ENCODE assay signal across 26 cellular contexts in genomic region chr6:116741571-116741970, GRCh38. TPM values are rescaled to one million over a fixed set of nuclear protein-coding genes. Genes with fewer than 3 reads are reported as not detected.
A peak's percentile ranks its signal among the peaks of the same experiment; 100 is the strongest.
DNase-seq lines count a peak whose midpoint lies in the region; ATAC-seq, FAIRE-seq and TF ChIP-seq lines count a peak whose summit lies in the region.
"Had no signal": no experiment of that assay in that cellular context is flagged by ENCODE, and none has a peak within 500 bp of the region (broad histone marks: within the 10 kb centered on the region; RNA-seq: fewer than 3 reads in every experiment).

No MANE protein-coding gene starts in this region.

- H3K36me3 ChIP-seq in endothelial cell of umbilical vein (ENCODE audit: control insufficient read depth in 2 of 2, extremely low read depth in 1 of 2, insufficient read depth in 2 of 2, low read length in 2 of 2), result no peaks in the 10 kb centered on the region
- H3K36me3 ChIP-seq: BE2C had no signal

- dilution Hi-C loops in endothelial cell of umbilical vein (cut with MboI; ENCODE audit: extremely low pct_ligation_motif_present, low sequenced_read_pairs), result no loop called here

- H3K9me3 ChIP-seq in endothelial cell of umbilical vein (replicated peaks; ENCODE audit: control insufficient read depth, insufficient read depth, low read length), result no peaks in the 10 kb centered on the region

- peak overlapping the region; percentile 61 for H3K27ac ChIP-seq in endothelial cell of umbilical vein (ENCODE audit: insufficient read depth, low read depth, low read length)
- H3K27ac ChIP-seq: 22Rv1; BLaER1 treated with 17β-estradiol and CSF1 and Interleukin-3, amounts not matched to agents 10 nM and 100 nM; GM23248 had no signal

- TF ChIP-seq POLR2A in endothelial cell of umbilical vein (IDR thresholded peaks at IDR 0.05; ENCODE audit: low read depth, low read length), result no peak

- POLR2A ChIA-PET in endothelial cell of umbilical vein (lab: Charles Lee), result no interaction called here

- H3K4me3 ChIP-seq in endothelial cell of umbilical vein (replicated peaks in 1 of 3; ENCODE audit: insufficient read depth in 1 of 3, low read depth in 1 of 3, low read length in 3 of 3), result no peak overlapping the region
- H3K4me3 ChIP-seq: BLaER1 treated with 17β-estradiol and CSF1 and Interleukin-3, amounts not matched to agents 10 nM and 100 nM; GM12878; GM23248 had no signal

- no peak for TF ChIP-seq CTCF in endothelial cell of umbilical vein (IDR thresholded peaks at IDR 0.05; ENCODE audit: extremely low read depth in 1 of 2, insufficient read depth in 1 of 2, low read depth in 1 of 2, low read length in 2 of 2)

- BruUV-seq in endothelial cell of umbilical vein (replicated peaks; lab: Mats Ljungman, UMichigan), result no TSS peak

- peak overlapping the region; percentile 73 for H3K4me2 ChIP-seq in endothelial cell of umbilical vein (ENCODE audit: insufficient read depth, low read length)
- H3K4me2 ChIP-seq: BLaER1 treated with 17β-estradiol and CSF1 and Interleukin-3, amounts not matched to agents 10 nM and 100 nM had no signal

- H3K79me2 ChIP-seq in endothelial cell of umbilical vein (ENCODE audit: control insufficient read depth, insufficient read depth, low read length), result no peaks in the 10 kb centered on the region

- intact Hi-C loops in endothelial cell of umbilical vein (cut with micrococcal nuclease), result loop anchor here (2.0 kb wide), 1 partner anchor 93 kb away; no protein-coding TSS in a partner anchor

- ATAC-seq in activated T-cell treated with anti-CD3 and anti-CD28 coated beads, Interleukin-2, amount 50 U/mL, for 72 hours (replicated peaks in 1 of 2), result no peak
- ATAC-seq: GM12878 had no signal

- H3K36me3 Mint-ChIP-seq in activated T-cell treated with anti-CD3 and anti-CD28 coated beads, Interleukin-2, amount 50 U/mL, for 72 hours (ENCODE audit: insufficient read depth in 2 of 2), result peaks cover 6 to 15% of the 10 kb centered on the region in 2 donors

- no peaks in the 10 kb centered on the region for H3K4me1 Mint-ChIP-seq in activated T-cell treated with anti-CD3 and anti-CD28 coated beads, Interleukin-2, amount 50 U/mL, for 72 hours (ENCODE audit: low read depth)
- H3K4me1 Mint-ChIP-seq: CD14-positive monocyte; CD8-positive, alpha-beta memory T cell had no signal

- H4K20me1 ChIP-seq in endothelial cell of umbilical vein (replicated peaks; ENCODE audit: control insufficient read depth, extremely low read depth, insufficient read depth, low read length), result no peaks in the 10 kb centered on the region
- H4K20me1 ChIP-seq: BLaER1 treated with 17β-estradiol and CSF1 and Interleukin-3, amounts not matched to agents 10 nM and 100 nM had no signal

- H3K9ac ChIP-seq in endothelial cell of umbilical vein (replicated peaks; ENCODE audit: extremely low read depth, insufficient read depth, low read length), result no peak overlapping the region
- H3K9ac ChIP-seq: BLaER1 treated with 17β-estradiol and CSF1 and Interleukin-3, amounts not matched to agents 10 nM and 100 nM; GM23248 had no signal

- H3K9me3 Mint-ChIP-seq in activated T-cell treated with anti-CD3 and anti-CD28 coated beads, Interleukin-2, amount 50 U/mL, for 72 hours, result peaks cover 11 to 12% of the 10 kb centered on the region in 2 donors

- no peaks in the 10 kb centered on the region for H3K27me3 Mint-ChIP-seq in activated T-cell treated with anti-CD3 and anti-CD28 coated beads, Interleukin-2, amount 50 U/mL, for 72 hours (ENCODE audit: low read depth)
- H3K27me3 Mint-ChIP-seq: CD4-positive, alpha-beta T cell had no signal

- no peak overlapping the region for H3K4me3 Mint-ChIP-seq in activated T-cell treated with anti-CD3 and anti-CD28 coated beads, Interleukin-2, amount 50 U/mL, for 72 hours
- H3K4me3 Mint-ChIP-seq: CD14-positive monocyte; CD4-positive, alpha-beta T cell; CD8-positive, alpha-beta memory T cell had no signal

- peak overlapping the region; percentile 46 for H3K27ac Mint-ChIP-seq in activated T-cell treated with anti-CD3 and anti-CD28 coated beads, Interleukin-2, amount 50 U/mL, for 72 hours
- H3K27ac Mint-ChIP-seq: CD14-positive monocyte; CD4-positive, alpha-beta T cell; CD8-positive, alpha-beta memory T cell had no signal

- no peak for DNase-seq in activated T-cell treated with anti-CD3 and anti-CD28 coated beads, Interleukin-2, amount 50 U/mL, for 72 hours
- no peak for DNase-seq in activated T-cell treated with anti-CD3 and anti-CD28 coated beads for 4 hours
- peak; percentile 73 for DNase-seq in endothelial cell of umbilical vein (ENCODE audit: low read depth, low spot score)
- peak; percentile 25 for DNase-seq in glomerular endothelial cell (ENCODE audit: extremely low read depth, low read depth, low spot score)
- peak; percentile 20 for DNase-seq in pulmonary artery endothelial cell (ENCODE audit: low read depth, low spot score)
- DNase-seq in DMS 273 treated with DMSO at 0.1 percent for 48 hours (lab: John Stamatoyannopoulos, UW), result no peak
- DNase-seq in NCI-H1048 (lab: John Stamatoyannopoulos, UW), result no peak
- no peak for DNase-seq in EL
- DNase-seq: ACHN; AML-193; BE2C; CD4-positive, alpha-beta T cell; CD8-positive, alpha-beta memory T cell; DMS53; DMS79 treated with DMSO at 0.1 percent for 48 hours; GM23248; H7; HCEC 1CT had no signal

- CTCF ChIA-PET in endothelial cell of umbilical vein (lab: Charles Lee), result interaction anchor here (1.1 kb wide), 1 partner anchor 24 kb away, joined by 3 read pairs; the partner anchor contains the start of gene FAM162B

- no peaks in the 10 kb centered on the region for H3K9me1 ChIP-seq in endothelial cell of umbilical vein (replicated peaks; ENCODE audit: control insufficient read depth, extremely low read depth, insufficient read depth, low read length)

- H2AFZ ChIP-seq in endothelial cell of umbilical vein (ENCODE audit: low read depth, low read length), result no peak overlapping the region
- H2AFZ ChIP-seq: GM23248 had no signal

- peaks cover 11% of the 10 kb centered on the region for H3K4me1 ChIP-seq in endothelial cell of umbilical vein (ENCODE audit: control insufficient read depth, extremely low read depth, insufficient read depth, low read length)
- H3K4me1 ChIP-seq: BE2C had no signal

- FAIRE-seq in endothelial cell of umbilical vein (lab: Jason Lieb, UNC), result peak; percentile 92
- FAIRE-seq: A204.1, D721Med, GM19239, H1 had no signal

- H3K27me3 ChIP-seq in endothelial cell of umbilical vein (ENCODE audit: control insufficient read depth in 2 of 2, insufficient read depth in 2 of 2, low read length in 2 of 2), result no peaks in the 10 kb centered on the region
- H3K27me3 ChIP-seq: BE2C; BLaER1 treated with 17β-estradiol and CSF1 and Interleukin-3, amounts not matched to agents 10 nM and 100 nM had no signal

TF ChIP-seq in endothelial cell of umbilical vein, 7 proteins besides CTCF, POLR2A, EP300 and RAD21:
- TF ChIP-seq FOS (IDR thresholded peaks at IDR 0.05; ENCODE audit: borderline replicate concordance, insufficient read depth, low read length) (peak; percentile 25), GATA2 (IDR thresholded peaks at IDR 0.05; ENCODE audit: insufficient read depth, insufficient read length, low read depth, low read length) (peak; percentile 47), JUN (IDR thresholded peaks at IDR 0.05; ENCODE audit: borderline replicate concordance, insufficient read depth, insufficient read length, low read depth) (peak; percentile 56), EZH2 (IDR thresholded peaks at IDR 0.05; ENCODE audit: borderline replicate concordance, low read depth, low read length, severe bottlenecking) (no peak)

RNA-seq across cellular contexts. Expression of gene FAM162B, which starts 23.9 kb away (rescaled TPM):
- total RNA-seq in activated T-cell treated with anti-CD3 and anti-CD28 coated beads, Interleukin-2, amount 50 U/mL, for 72 hours, result not detected
- total RNA-seq in endothelial cell of umbilical vein (not detected in 2 replicates), glomerular endothelial cell (1.5 and 3.7 TPM in 2 replicates), pulmonary artery endothelial cell (0.07 and 0.35 TPM in 2 replicates)
- polyA plus RNA-seq in endothelial cell of umbilical vein, result 0.36 and 0.48 TPM in 2 replicates
- 0.24 and 0.27 TPM in 2 replicates for polyA plus RNA-seq in endothelial cell of umbilical vein (2011; cell fraction: cytosol; rRNA removed)
- 0.24 TPM in 1 of 2 replicates, not detected in the other for polyA plus RNA-seq in endothelial cell of umbilical vein (2011; cell fraction: nucleus; rRNA removed)
- polyA plus RNA-seq in endothelial cell of umbilical vein (2012), result not detected in 2 replicates
- not detected in 2 replicates for polyA minus RNA-seq in endothelial cell of umbilical vein
- polyA minus RNA-seq in endothelial cell of umbilical vein (2011; cell fraction: cytosol; rRNA and poly(A)+ RNA removed), result not detected
- polyA minus RNA-seq in endothelial cell of umbilical vein (2011; cell fraction: nucleus; rRNA and poly(A)+ RNA removed), result not detected in 2 replicates
- total RNA-seq: CD4-positive, alpha-beta T cell; CD8-positive, alpha-beta memory T cell; GM12878; GM23248 had no signal
- polyA plus RNA-seq: CD14-positive monocyte; CD8-positive, alpha-beta memory T cell; GM12878; GM23248 had no signal

Comparison
In these comparisons a context has a peak if more than half of its experiments do, and no peak if none do; other contexts are left out.
1. DNase-seq: peak in endothelial cell of umbilical vein (single experiment), glomerular endothelial cell (single experiment) and pulmonary artery endothelial cell (single experiment); none in activated T-cell treated with anti-CD3 and anti-CD28 coated beads, Interleukin-2, amount 50 U/mL, for 72 hours (0 of 2), activated T-cell treated with anti-CD3 and anti-CD28 coated beads for 4 hours (single experiment), DMS 273 treated with DMSO at 0.1 percent for 48 hours (single experiment), NCI-H1048 (single experiment) and EL (single experiment).